ENCODE assay signal across 21 cellular contexts in genomic region chr17:80109066-80109618, GRCh38.
"Had no signal": no experiment of that assay in that cellular context is flagged by ENCODE, and none has a peak within 500 bp of the region (broad histone marks: within the 10 kb centered on the region; RNA-seq: fewer than 3 reads in every experiment).

No MANE protein-coding gene starts in this region.

- H3K27ac ChIP-seq: adrenal gland, parathyroid adenoma had no signal

- H2AFZ ChIP-seq: parathyroid adenoma had no signal

- H3K4me1 Mint-ChIP-seq: activated CD4-positive, alpha-beta T cell treated with anti-CD3 and anti-CD28 coated beads, Interleukin-2, amount 10 ng/mL, durations not matched to agents 7 days and 5 days; activated naive CD4-positive, alpha-beta T cell treated with anti-CD3 and anti-CD28 coated beads, Interleukin-2, amount 10 ng/mL, durations not matched to agents 7 days and 5 days; activated T-helper 17 cell treated with anti-CD3 and anti-CD28 coated beads, Interleukin-2, amount 50 U/mL, for 72 hours; immature natural killer cell had no signal

- DNase-seq: activated B cell treated with CpG ODN at 0.5 μM for 24 hours; activated CD4-positive, alpha-beta T cell treated with anti-CD3 and anti-CD28 coated beads, Interleukin-2, amount 10 ng/mL, durations not matched to agents 7 days and 5 days; activated naive CD4-positive, alpha-beta T cell treated with anti-CD3 and anti-CD28 coated beads, Interleukin-2, amount 10 ng/mL, durations not matched to agents 7 days and 5 days; central memory CD4-positive, alpha-beta T cell; cortex of kidney; effector CD4-positive, alpha-beta T cell; foreskin fibroblast; immature natural killer cell; mucosa of descending colon; naive thymus-derived CD4-positive, alpha-beta T cell; retina; stimulated activated CD4-positive, alpha-beta T cell treated with anti-CD3 and anti-CD28 coated beads, Interleukin-4, amount 100 ng/mL, for 24 hours; stimulated activated CD8-positive, alpha-beta memory T cell treated with anti-CD3 and anti-CD28 coated beads, Interleukin-4, amount 100 ng/mL, for 48 hours; stimulated activated naive CD8-positive, alpha-beta T cell treated with anti-CD3 and anti-CD28 coated beads, Interleukin-15, Interleukin-2, amounts not matched to agents 100 U/mL and 50 U/mL, for 24 hours; T-helper 2 cell had no signal

- H3K27me3 ChIP-seq: adrenal gland had no signal

- H3K4me1 ChIP-seq: parathyroid adenoma had no signal

- ATAC-seq: activated T-helper 17 cell treated with anti-CD3 and anti-CD28 coated beads, Interleukin-2, amount 50 U/mL, for 72 hours; left colon; mucosa of descending colon; naive thymus-derived CD4-positive, alpha-beta T cell; stimulated activated naive CD8-positive, alpha-beta T cell treated with anti-CD3 and anti-CD28 coated beads, Interleukin-15, Interleukin-2, amounts not matched to agents 100 U/mL and 50 U/mL, for 24 hours had no signal

- FAIRE-seq: endothelial cell of umbilical vein had no signal

- H3K27me3 Mint-ChIP-seq: activated B cell treated with CpG ODN at 0.5 μM for 24 hours; activated CD4-positive, alpha-beta T cell treated with anti-CD3 and anti-CD28 coated beads, Interleukin-2, amount 10 ng/mL, durations not matched to agents 7 days and 5 days; activated naive CD4-positive, alpha-beta T cell treated with anti-CD3 and anti-CD28 coated beads, Interleukin-2, amount 10 ng/mL, durations not matched to agents 7 days and 5 days; activated T-helper 17 cell treated with anti-CD3 and anti-CD28 coated beads, Interleukin-2, amount 50 U/mL, for 72 hours; naive thymus-derived CD4-positive, alpha-beta T cell had no signal

- H3K27ac Mint-ChIP-seq: activated B cell treated with CpG ODN at 0.5 μM for 24 hours; activated CD4-positive, alpha-beta T cell treated with anti-CD3 and anti-CD28 coated beads, Interleukin-2, amount 10 ng/mL, durations not matched to agents 7 days and 5 days; activated T-helper 17 cell treated with anti-CD3 and anti-CD28 coated beads, Interleukin-2, amount 50 U/mL, for 72 hours; immature natural killer cell; naive thymus-derived CD4-positive, alpha-beta T cell had no signal

- H3K36me3 Mint-ChIP-seq: activated naive CD4-positive, alpha-beta T cell treated with anti-CD3 and anti-CD28 coated beads, Interleukin-2, amount 10 ng/mL, durations not matched to agents 7 days and 5 days; immature natural killer cell had no signal

- H3K9me3 Mint-ChIP-seq: activated B cell treated with CpG ODN at 0.5 μM for 24 hours; activated CD4-positive, alpha-beta T cell treated with anti-CD3 and anti-CD28 coated beads, Interleukin-2, amount 10 ng/mL, durations not matched to agents 7 days and 5 days; activated naive CD4-positive, alpha-beta T cell treated with anti-CD3 and anti-CD28 coated beads, Interleukin-2, amount 10 ng/mL, durations not matched to agents 7 days and 5 days; activated T-helper 17 cell treated with anti-CD3 and anti-CD28 coated beads, Interleukin-2, amount 50 U/mL, for 72 hours; immature natural killer cell; naive thymus-derived CD4-positive, alpha-beta T cell had no signal

- H3K9me3 ChIP-seq: adrenal gland, mucosa of descending colon had no signal

- H3K9ac ChIP-seq: parathyroid adenoma had no signal

- H3K79me2 ChIP-seq: parathyroid adenoma had no signal

- H3K4me3 ChIP-seq: adrenal gland, lung, mucosa of descending colon had no signal

- H3K4me3 Mint-ChIP-seq: activated B cell treated with CpG ODN at 0.5 μM for 24 hours; activated CD4-positive, alpha-beta T cell treated with anti-CD3 and anti-CD28 coated beads, Interleukin-2, amount 10 ng/mL, durations not matched to agents 7 days and 5 days; activated naive CD4-positive, alpha-beta T cell treated with anti-CD3 and anti-CD28 coated beads, Interleukin-2, amount 10 ng/mL, durations not matched to agents 7 days and 5 days; activated T-helper 17 cell treated with anti-CD3 and anti-CD28 coated beads, Interleukin-2, amount 50 U/mL, for 72 hours; immature natural killer cell; naive thymus-derived CD4-positive, alpha-beta T cell had no signal
